In genomic region chr3:188370081-188370830, GRCh38 we compare ENCODE assay signal across 23 cellular contexts.
DNase-seq lines count a peak whose midpoint lies in the region; ATAC-seq and TF ChIP-seq lines count a peak whose summit lies in the region.
"Had no signal": no experiment of that assay in that cellular context is flagged by ENCODE, and none has a peak within 500 bp of the region (broad histone marks: within the 10 kb centered on the region; RNA-seq: fewer than 3 reads in every experiment).

No MANE protein-coding gene starts in this region.

- DNase-seq in activated naive CD4-positive, alpha-beta T cell treated with anti-CD3 and anti-CD28 coated beads, Interleukin-2, amount 50 U/mL, for 72 hours (ENCODE audit: low spot score in 2 of 2), result no peak
- no peak for DNase-seq in activated naive CD4-positive, alpha-beta T cell treated with anti-CD3 and anti-CD28 coated beads, Interleukin-2, amount 10 ng/mL, durations not matched to agents 7 days and 5 days
- peak; percentile 20 for DNase-seq in RWPE1 (ENCODE audit: low spot score)
- DNase-seq in fibroblast of villous mesenchyme (ENCODE audit: low read depth), result peak; percentile 61
- no peak for DNase-seq in PC-9
- no peak for DNase-seq in BE2C
- no peak for DNase-seq in SW480 (ENCODE audit: low spot score)
- DNase-seq: ACHN; activated CD8-positive, alpha-beta memory T cell treated with anti-CD3 and anti-CD28 coated beads for 24 hours; amniotic stem cell; CD4-positive, CD25-positive, alpha-beta regulatory T cell; islet precursor cell; naive B cell; NCI-H1930; NCI-H446; pancreas; tibial artery had no signal

- no TSS peak for BruUV-seq in PC-9 (replicated peaks; lab: Mats Ljungman, UMichigan)

- no peak overlapping the region for H3K4me2 ChIP-seq in PC-9
- H3K4me2 ChIP-seq: hepatocyte had no signal

- no peak overlapping the region for H2AFZ ChIP-seq in PC-9
- H2AFZ ChIP-seq: hepatocyte had no signal

- no peaks in the 10 kb centered on the region for H3K4me1 Mint-ChIP-seq in activated naive CD4-positive, alpha-beta T cell treated with anti-CD3 and anti-CD28 coated beads, Interleukin-2, amount 10 ng/mL, durations not matched to agents 7 days and 5 days
- peaks cover 30% of the 10 kb centered on the region for H3K4me1 Mint-ChIP-seq in stimulated activated memory B cell treated with anti-CD40 and anti-IgM and Interleukin-4, amounts not matched to agents 10 μg/mL and 1 μg/mL and 100 μg/mL, for 72 hours

- intact Hi-C loops in PC-9 (cut with micrococcal nuclease; ENCODE audit: unreplicated experiment), result no loop called here

- peaks cover 8% of the 10 kb centered on the region; the same call in 1 of the 2 replicates for H3F3A ChIP-seq in PC-9 (ENCODE audit: insufficient read depth, low read depth)

- no peaks in the 10 kb centered on the region for H3K79me2 ChIP-seq in PC-9 (ENCODE audit: low read depth)

- H3K4me3 Mint-ChIP-seq in activated naive CD4-positive, alpha-beta T cell treated with anti-CD3 and anti-CD28 coated beads, Interleukin-2, amount 10 ng/mL, durations not matched to agents 7 days and 5 days, result no peak overlapping the region
- no peak overlapping the region for H3K4me3 Mint-ChIP-seq in stimulated activated memory B cell treated with anti-CD40 and anti-IgM and Interleukin-4, amounts not matched to agents 10 μg/mL and 1 μg/mL and 100 μg/mL, for 72 hours
- H3K4me3 Mint-ChIP-seq: activated T-helper 1 cell treated with anti-CD3 and anti-CD28 coated beads, Interleukin-12 subunit alpha, Interleukin-12 subunit beta, Interleukin-2, Interleukin-4 antibody, amounts not matched to agents 30 ng/mL and 10 ng/mL and 1 ng/mL, durations not matched to agents 14 hours and 24 hours and 36 hours; central memory CD8-positive, alpha-beta T cell had no signal

- H3K27me3 ChIP-seq in PC-9 (ENCODE audit: insufficient read depth, low read depth) (no peaks in the 10 kb centered on the region), BE2C (no peaks in the 10 kb centered on the region)
- H3K27me3 ChIP-seq: hepatocyte, pancreas, tibial artery had no signal

- TF ChIP-seq CTCF in RWPE1 (conservative IDR thresholded peaks at IDR 0.05; ENCODE audit: low read depth), result no peak
- no peak for TF ChIP-seq CTCF in fibroblast of villous mesenchyme (IDR thresholded peaks at IDR 0.05; ENCODE audit: insufficient read depth, low read depth, low read length)
- TF ChIP-seq CTCF in PC-9 (conservative IDR thresholded peaks at IDR 0.05), result no peak
- no peak for TF ChIP-seq CTCF in BE2C (IDR thresholded peaks at IDR 0.05; ENCODE audit: low read depth, low read length)

- POLR2A ChIA-PET in RWPE1 (lab: Yijun Ruan, JAX; ENCODE audit: low non-redundant PET) (no interaction called here), PC-9 (lab: Charles Lee; ENCODE audit: unreplicated experiment) (no interaction called here)

- CTCF ChIA-PET in activated naive CD4-positive, alpha-beta T cell treated with anti-CD3 and anti-CD28 coated beads, Interleukin-2, amount 10 ng/mL, durations not matched to agents 7 days and 5 days (lab: Charles Lee), result interaction anchor here (1.0 kb wide), 1 partner anchor 630 kb away, joined by 3 read pairs; no protein-coding TSS in a partner anchor
- CTCF ChIA-PET in RWPE1 (lab: Yijun Ruan, JAX), result no interaction called here
- CTCF ChIA-PET in PC-9 (lab: Charles Lee), result no interaction called here

- no peaks in the 10 kb centered on the region for H4K20me1 ChIP-seq in PC-9 (ENCODE audit: insufficient read depth)

- no peaks in the 10 kb centered on the region for H3K27me3 Mint-ChIP-seq in activated naive CD4-positive, alpha-beta T cell treated with anti-CD3 and anti-CD28 coated beads, Interleukin-2, amount 10 ng/mL, durations not matched to agents 7 days and 5 days
- no peaks in the 10 kb centered on the region for H3K27me3 Mint-ChIP-seq in stimulated activated memory B cell treated with anti-CD40 and anti-IgM and Interleukin-4, amounts not matched to agents 10 μg/mL and 1 μg/mL and 100 μg/mL, for 72 hours
- H3K27me3 Mint-ChIP-seq: CD4-positive, CD25-positive, alpha-beta regulatory T cell; central memory CD8-positive, alpha-beta T cell; IgD-negative memory B cell; naive B cell had no signal

- H3K9me3 ChIP-seq in PC-9 (ENCODE audit: insufficient read depth, low read depth) (no peaks in the 10 kb centered on the region; the same call in 1 of the 2 replicates), BE2C (no peaks in the 10 kb centered on the region)
- H3K9me3 ChIP-seq: pancreas, tibial artery had no signal

- no peaks in the 10 kb centered on the region for H3K4me1 ChIP-seq in PC-9 (replicated peaks; ENCODE audit: insufficient read depth)
- H3K4me1 ChIP-seq in BE2C, result no peaks in the 10 kb centered on the region

- H3K36me3 ChIP-seq in PC-9 (ENCODE audit: low read depth), result no peaks in the 10 kb centered on the region
- H3K36me3 ChIP-seq in BE2C, result no peaks in the 10 kb centered on the region
- H3K36me3 ChIP-seq: pancreas, tibial artery had no signal

- H3K27ac ChIP-seq in RWPE1 (no peak overlapping the region), PC-9 (no peak overlapping the region)
- H3K27ac ChIP-seq: HL-60, pancreas had no signal

- peaks cover 0 to 17% of the 10 kb centered on the region in 2 donors for H3K36me3 Mint-ChIP-seq in activated naive CD4-positive, alpha-beta T cell treated with anti-CD3 and anti-CD28 coated beads, Interleukin-2, amount 50 U/mL, for 72 hours
- peaks cover 10% of the 10 kb centered on the region for H3K36me3 Mint-ChIP-seq in activated naive CD4-positive, alpha-beta T cell treated with anti-CD3 and anti-CD28 coated beads, Interleukin-2, amount 10 ng/mL, durations not matched to agents 7 days and 5 days
- H3K36me3 Mint-ChIP-seq in stimulated activated memory B cell treated with anti-CD40 and anti-IgM and Interleukin-4, amounts not matched to agents 10 μg/mL and 1 μg/mL and 100 μg/mL, for 72 hours, result peaks cover under 1% of the 10 kb centered on the region
- H3K36me3 Mint-ChIP-seq: naive B cell had no signal

- H3K4me3 ChIP-seq in fibroblast of villous mesenchyme (ENCODE audit: low read depth, low read length) (no peak overlapping the region), PC-9 (no peak overlapping the region), BE2C (ENCODE audit: low read depth, low read length) (no peak overlapping the region)
- H3K4me3 ChIP-seq: hepatocyte, pancreas, tibial artery had no signal

- H3K9me3 Mint-ChIP-seq in activated naive CD4-positive, alpha-beta T cell treated with anti-CD3 and anti-CD28 coated beads, Interleukin-2, amount 50 U/mL, for 72 hours, result peaks cover 0 to under 1% of the 10 kb centered on the region in 2 donors
- H3K9me3 Mint-ChIP-seq in activated naive CD4-positive, alpha-beta T cell treated with anti-CD3 and anti-CD28 coated beads, Interleukin-2, amount 10 ng/mL, durations not matched to agents 7 days and 5 days, result peaks cover 7% of the 10 kb centered on the region
- H3K9me3 Mint-ChIP-seq in stimulated activated memory B cell treated with anti-CD40 and anti-IgM and Interleukin-4, amounts not matched to agents 10 μg/mL and 1 μg/mL and 100 μg/mL, for 72 hours, result no peaks in the 10 kb centered on the region
- H3K9me3 Mint-ChIP-seq: activated T-helper 1 cell treated with anti-CD3 and anti-CD28 coated beads, Interleukin-12 subunit alpha, Interleukin-12 subunit beta, Interleukin-2, Interleukin-4 antibody, amounts not matched to agents 30 ng/mL and 10 ng/mL and 1 ng/mL, durations not matched to agents 14 hours and 24 hours and 36 hours; central memory CD8-positive, alpha-beta T cell; IgD-negative memory B cell had no signal

- ATAC-seq in activated naive CD4-positive, alpha-beta T cell treated with anti-CD3 and anti-CD28 coated beads, Interleukin-2, amount 50 U/mL, for 72 hours, result peak; percentile 34 to 58
- ATAC-seq in stimulated activated memory B cell treated with anti-CD40 and anti-IgM and Interleukin-4, amounts not matched to agents 10 μg/mL and 1 μg/mL and 100 μg/mL, for 72 hours, result peak; percentile 53
- ATAC-seq: pancreas had no signal

- no peak overlapping the region for H3K27ac Mint-ChIP-seq in activated naive CD4-positive, alpha-beta T cell treated with anti-CD3 and anti-CD28 coated beads, Interleukin-2, amount 50 U/mL, for 72 hours
- no peak overlapping the region for H3K27ac Mint-ChIP-seq in activated naive CD4-positive, alpha-beta T cell treated with anti-CD3 and anti-CD28 coated beads, Interleukin-2, amount 10 ng/mL, durations not matched to agents 7 days and 5 days
- no peak overlapping the region for H3K27ac Mint-ChIP-seq in stimulated activated memory B cell treated with anti-CD40 and anti-IgM and Interleukin-4, amounts not matched to agents 10 μg/mL and 1 μg/mL and 100 μg/mL, for 72 hours
- H3K27ac Mint-ChIP-seq: activated T-helper 1 cell treated with anti-CD3 and anti-CD28 coated beads, Interleukin-12 subunit alpha, Interleukin-12 subunit beta, Interleukin-2, Interleukin-4 antibody, amounts not matched to agents 30 ng/mL and 10 ng/mL and 1 ng/mL, durations not matched to agents 14 hours and 24 hours and 36 hours had no signal

- H3K9me2 ChIP-seq in PC-9 (ENCODE audit: insufficient read depth), result no peaks in the 10 kb centered on the region

Comparison
In these comparisons a context has a peak if more than half of its experiments do, and no peak if none do; other contexts are left out.
1. DNase-seq: peak in RWPE1 (single experiment) and fibroblast of villous mesenchyme (single experiment); none in activated naive CD4-positive, alpha-beta T cell treated with anti-CD3 and anti-CD28 coated beads, Interleukin-2, amount 50 U/mL, for 72 hours (0 of 2), activated naive CD4-positive, alpha-beta T cell treated with anti-CD3 and anti-CD28 coated beads, Interleukin-2, amount 10 ng/mL, durations not matched to agents 7 days and 5 days (single experiment), PC-9 (0 of 2), BE2C (single experiment) and SW480 (single experiment).